8 cellular contexts compared by ENCODE assay signal in genomic region chr6:106360410-106360988, GRCh38. TPM values are rescaled to one million over a fixed set of nuclear protein-coding genes. Genes with fewer than 3 reads are reported as not detected.
A peak's percentile ranks its signal among the peaks of the same experiment; 100 is the strongest.
DNase-seq lines count a peak whose midpoint lies in the region; ATAC-seq and TF ChIP-seq lines count a peak whose summit lies in the region.

CRYBG1 (plus strand) TSS chr6:106360717; CDS start chr6:106360909, 192 bp downstream.

- TF ChIP-seq CTCF in retinal pigment epithelial cell (conservative IDR thresholded peaks at IDR 0.05; ENCODE audit: low read depth, low read length) = peak; percentile 77

- peak; percentile 73 for ATAC-seq in GM19463 (IDR thresholded peaks at IDR 0.05; ENCODE audit: unreplicated experiment)
- ATAC-seq in right cardiac atrium = peak; percentile 80 to 81

- H3K27ac ChIP-seq in BLaER1 (no peak within 1 kb of the TSS), right cardiac atrium (ENCODE audit: low read length) (no peak within 1 kb of the TSS)

- H3K36me3 ChIP-seq in BLaER1 (no peaks in the 10 kb centered on the region), adipocyte (ENCODE audit: control insufficient read depth, insufficient read depth, low read length, severe bottlenecking) (no peaks in the 10 kb centered on the region)

- H3K9ac ChIP-seq in BLaER1 (no peak within 1 kb of the TSS), adipocyte (ENCODE audit: low read length) (no peak within 1 kb of the TSS)

- intact Hi-C loops in right cardiac atrium (cut with DNase I) = no loop called here

- WGBS in right cardiac atrium = 1% methylated on average over 66 of the region's 66 CpGs

- peak; percentile 18 for DNase-seq in LHCN-M2 (ENCODE audit: low read depth)
- peak; percentile 51 to 74 (median 56) for DNase-seq in T-helper 1 cell
- peak; percentile 53 for DNase-seq in adipocyte (ENCODE audit: low read depth)
- DNase-seq in right cardiac atrium = peak; percentile 20 to 68 (median 64)
- no peak for DNase-seq in retinal pigment epithelial cell (ENCODE audit: low read depth)
- no peak for DNase-seq in G401 (ENCODE audit: low spot score)

- H3K4me3 ChIP-seq in BLaER1 (peak within 1 kb of the TSS; percentile 18; the same call in 1 of the 2 replicates), adipocyte (ENCODE audit: low read length) (peak within 1 kb of the TSS; percentile 61), right cardiac atrium (ENCODE audit: low read length) (peak within 1 kb of the TSS; percentile 12), retinal pigment epithelial cell (ENCODE audit: low read length) (peak within 1 kb of the TSS; percentile 56)

- no peaks in the 10 kb centered on the region for H3K4me1 ChIP-seq in BLaER1
- peaks cover 11% of the 10 kb centered on the region for H3K4me1 ChIP-seq in adipocyte (ENCODE audit: control insufficient read depth, insufficient read depth, low read length)
- no peaks in the 10 kb centered on the region for H3K4me1 ChIP-seq in right cardiac atrium (ENCODE audit: control insufficient read depth, insufficient read depth, low read length)

- no peaks in the 10 kb centered on the region for H4K20me1 ChIP-seq in BLaER1

- H3K4me2 ChIP-seq in BLaER1 = no peak within 1 kb of the TSS

- in situ Hi-C loops in G401 (cut with HindIII; ENCODE audit: low sequenced_read_pairs) = no loop called here

- H3K27me3 ChIP-seq in BLaER1 = no peaks in the 10 kb centered on the region
- H3K27me3 ChIP-seq in adipocyte (replicated peaks; ENCODE audit: control insufficient read depth, insufficient read depth, low read length) = peaks cover 43% of the 10 kb centered on the region
- no peaks in the 10 kb centered on the region for H3K27me3 ChIP-seq in right cardiac atrium (ENCODE audit: control insufficient read depth, insufficient read depth)

- H3K9me3 ChIP-seq in BLaER1 (peaks cover 15% of the 10 kb centered on the region), adipocyte (ENCODE audit: control insufficient read depth, low read length) (no peaks in the 10 kb centered on the region), right cardiac atrium (ENCODE audit: control insufficient read depth, low read length) (no peaks in the 10 kb centered on the region)

RNA-seq across cellular contexts. Expression of gene CRYBG1, which starts in this region (rescaled TPM):
- total RNA-seq in LHCN-M2 (2014; rRNA removed) = 43.6 and 48.6 TPM in 2 replicates
- 5.6 TPM for polyA plus RNA-seq in LHCN-M2 (2012)
- total RNA-seq in right cardiac atrium = 1 to 10 TPM in 2 of 4 donors, under 1 TPM in 2; 0.76 to 1.6 (median 1.2) TPM
- 0.38 TPM for polyA plus RNA-seq in right cardiac atrium
- total RNA-seq in G401 (2014; rRNA removed; shearing (Covaris generic)) = not detected in 2 replicates

Comparison
In these comparisons a context has a peak if more than half of its experiments do, and no peak if none do; other contexts are left out.
1. RNA of gene CRYBG1 (total RNA-seq): 43.6 to 48.6 TPM in LHCN-M2; 0.76 to 1.6 TPM in right cardiac atrium and not detected in G401; every median in the first group is over 10 times any median in the second.
2. DNase-seq: peak in LHCN-M2 (single experiment), T-helper 1 cell (5 of 5), adipocyte (single experiment) and right cardiac atrium (3 of 3); none in retinal pigment epithelial cell (single experiment) and G401 (single experiment).
3. Peak in every context shown above with its lines, with median percentiles within 50 percentile points of each other: H3K4me3 ChIP-seq.